ENCODE assay signal across 10 cellular contexts in the genomic region with DNA sequence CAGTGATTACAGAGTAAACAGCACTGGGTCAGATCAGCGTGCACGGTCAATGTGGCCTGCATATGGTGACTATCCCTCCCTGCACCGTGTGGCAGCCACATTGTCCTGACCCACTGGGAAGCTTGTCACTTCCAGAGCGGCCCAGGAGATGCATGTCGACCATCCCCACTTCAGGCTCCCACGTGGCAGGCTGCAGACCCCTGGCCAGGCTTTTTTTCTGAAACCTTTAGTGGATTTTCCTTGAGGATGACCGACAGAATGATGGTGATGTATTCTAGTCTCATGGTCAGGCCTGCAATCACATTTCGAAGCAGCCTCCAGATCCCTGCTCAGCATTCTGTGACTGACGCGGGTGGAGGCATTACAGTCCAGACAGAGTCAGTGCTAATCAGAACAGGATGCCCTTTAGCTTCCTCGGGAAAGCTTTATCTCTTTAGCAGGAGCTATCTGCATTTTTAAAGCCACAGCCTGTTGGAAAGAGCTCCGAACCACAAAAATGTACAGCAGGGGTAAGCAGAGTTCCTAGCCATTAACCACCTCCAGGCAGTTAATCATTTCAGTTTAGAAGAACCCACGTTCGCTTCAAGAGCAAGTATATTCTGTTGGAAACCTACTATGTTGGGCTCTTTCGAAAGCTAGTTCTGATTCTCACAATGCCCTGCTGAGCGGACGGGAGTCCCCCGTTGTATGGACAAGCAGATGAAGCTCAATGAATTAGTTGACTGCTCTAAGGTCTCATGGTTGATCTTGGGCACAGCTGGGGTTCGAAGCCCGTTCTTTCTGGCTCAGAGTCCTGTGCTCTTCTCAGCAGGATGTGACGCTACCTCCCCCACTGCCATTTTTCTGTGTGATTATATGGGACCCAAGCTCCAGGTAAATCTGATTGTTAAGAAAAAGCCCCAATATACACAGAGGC. TPM values are rescaled to one million over a fixed set of nuclear protein-coding genes. Genes with fewer than 3 reads are reported as not detected.
DNase-seq lines count a peak whose midpoint lies in the region; ATAC-seq and TF ChIP-seq lines count a peak whose summit lies in the region.
"Had no signal": no experiment of that assay in that cellular context is flagged by ENCODE, and none has a peak within 500 bp of the region (broad histone marks: within the 10 kb centered on the region; RNA-seq: fewer than 3 reads in every experiment).

No MANE protein-coding gene starts in this region.

- no peaks in the 10 kb centered on the region for H3K27me3 ChIP-seq in muscle layer of colon (ENCODE audit: control insufficient read depth in 1 of 2, insufficient read depth in 2 of 2, low read length in 2 of 2)

- H3K4me3 ChIP-seq in AG04449 (ENCODE audit: low read depth, low read length) (no peak overlapping the region; the same call in 1 of the 2 replicates), muscle layer of colon (ENCODE audit: low read depth in 1 of 2, low read length in 2 of 2) (no peak overlapping the region)

- peak overlapping the region in 1 of 6 donors; percentile 25 for H3K27ac Mint-ChIP-seq in immature natural killer cell

- peak overlapping the region; percentile 83 for H3K27ac ChIP-seq in muscle layer of colon (ENCODE audit: low read depth, low read length)

- H3K4me3 Mint-ChIP-seq in immature natural killer cell, result no peak overlapping the region

- POLR2A ChIA-PET in AG04449 (lab: Yijun Ruan, JAX), result interaction anchor here (0.6 to 1.2 kb wide), 5 partner anchors 9 to 291 kb away, joined by 4 to 10 read pairs (median 4); no protein-coding TSS in a partner anchor

- H3K4me1 ChIP-seq in muscle layer of colon (ENCODE audit: insufficient read depth, low read length), result peaks cover 27% of the 10 kb centered on the region

- no peak overlapping the region for H3K9ac ChIP-seq in muscle layer of colon (ENCODE audit: low read length)

- H3K9me3 Mint-ChIP-seq in immature natural killer cell, result no peaks in the 10 kb centered on the region

- peaks cover 0 to 3% (median 2%) of the 10 kb centered on the region in 3 donors for H3K27me3 Mint-ChIP-seq in immature natural killer cell (ENCODE audit: low read depth in 3 of 3)

- H3K9me3 ChIP-seq in muscle layer of colon (ENCODE audit: low read length), result no peaks in the 10 kb centered on the region

- CTCF ChIA-PET in AG04449 (lab: Yijun Ruan, JAX), result interaction anchor here (0.8 to 2.1 kb wide), 6 partner anchors 9 to 54 kb away, joined by 3 to 9 read pairs (median 4); no protein-coding TSS in a partner anchor

- H3K4me1 Mint-ChIP-seq in immature natural killer cell, result no peaks in the 10 kb centered on the region

- ATAC-seq in GM18909 (IDR thresholded peaks at IDR 0.05; ENCODE audit: poor library complexity, unreplicated experiment), result no peak
- ATAC-seq: Panc1 had no signal

- H3K36me3 Mint-ChIP-seq in immature natural killer cell, result no peaks in the 10 kb centered on the region

- no peak for TF ChIP-seq CTCF in AG04449 (IDR thresholded peaks at IDR 0.05; ENCODE audit: insufficient read depth, low read length, missing control alignments)

- no peaks in the 10 kb centered on the region for H3K36me3 ChIP-seq in muscle layer of colon (ENCODE audit: insufficient read depth, low read length)

- DNase-seq in AG04449 (ENCODE audit: low read depth, low spot score) (peak; percentile 84), OCI-M2 (lab: John Stamatoyannopoulos, UW; ENCODE audit: unreplicated experiment) (peak; percentile 58), fibroblast of gingiva (ENCODE audit: low read depth) (peak; percentile 61), DMS 273 (lab: John Stamatoyannopoulos, UW; ENCODE audit: unreplicated experiment) (no peak), NAMALWA (ENCODE audit: low spot score) (no peak), immature natural killer cell (no peak)
- DNase-seq: Karpas-422 had no signal

RNA-seq across cellular contexts. Expression of a gene that starts 56.5 kb away (rescaled TPM):
- polyA plus RNA-seq in immature natural killer cell, result 10 to 100 TPM; 19.1 to 28.2 (median 26.4) TPM

Comparison
In these comparisons a context has a peak if more than half of its experiments do, and no peak if none do; other contexts are left out.
1. DNase-seq: peak in AG04449 (single experiment), OCI-M2 (single experiment) and fibroblast of gingiva (single experiment); none in DMS 273 (single experiment), NAMALWA (single experiment) and immature natural killer cell (0 of 3).